ENCODE assay signal across 1 cellular context in the genomic region with DNA sequence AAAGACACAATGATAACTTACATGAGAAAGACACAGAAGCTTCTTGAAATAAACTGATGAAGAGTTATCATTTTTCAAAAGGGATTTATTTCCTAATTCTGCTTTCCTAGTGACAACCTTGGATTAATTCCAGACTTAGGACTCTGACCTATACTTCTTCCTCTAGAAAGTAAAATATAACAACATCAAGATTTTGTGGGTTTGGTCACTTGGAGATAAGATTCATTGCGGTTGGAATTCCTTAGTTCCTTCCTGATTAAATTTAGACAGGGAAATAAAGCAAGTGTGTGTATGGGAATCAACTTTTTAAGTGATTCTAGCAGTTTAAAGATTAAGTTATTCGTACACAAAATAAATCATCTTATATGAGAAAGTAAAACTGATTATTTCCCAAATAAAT.
TF ChIP-seq lines count a peak whose summit lies in the region.

No MANE protein-coding gene starts in this region.

TF ChIP-seq in GM12878, 131 proteins besides CTCF, POLR2A, EP300 and RAD21 (continued from another document):
- TF ChIP-seq, protein P1, sequence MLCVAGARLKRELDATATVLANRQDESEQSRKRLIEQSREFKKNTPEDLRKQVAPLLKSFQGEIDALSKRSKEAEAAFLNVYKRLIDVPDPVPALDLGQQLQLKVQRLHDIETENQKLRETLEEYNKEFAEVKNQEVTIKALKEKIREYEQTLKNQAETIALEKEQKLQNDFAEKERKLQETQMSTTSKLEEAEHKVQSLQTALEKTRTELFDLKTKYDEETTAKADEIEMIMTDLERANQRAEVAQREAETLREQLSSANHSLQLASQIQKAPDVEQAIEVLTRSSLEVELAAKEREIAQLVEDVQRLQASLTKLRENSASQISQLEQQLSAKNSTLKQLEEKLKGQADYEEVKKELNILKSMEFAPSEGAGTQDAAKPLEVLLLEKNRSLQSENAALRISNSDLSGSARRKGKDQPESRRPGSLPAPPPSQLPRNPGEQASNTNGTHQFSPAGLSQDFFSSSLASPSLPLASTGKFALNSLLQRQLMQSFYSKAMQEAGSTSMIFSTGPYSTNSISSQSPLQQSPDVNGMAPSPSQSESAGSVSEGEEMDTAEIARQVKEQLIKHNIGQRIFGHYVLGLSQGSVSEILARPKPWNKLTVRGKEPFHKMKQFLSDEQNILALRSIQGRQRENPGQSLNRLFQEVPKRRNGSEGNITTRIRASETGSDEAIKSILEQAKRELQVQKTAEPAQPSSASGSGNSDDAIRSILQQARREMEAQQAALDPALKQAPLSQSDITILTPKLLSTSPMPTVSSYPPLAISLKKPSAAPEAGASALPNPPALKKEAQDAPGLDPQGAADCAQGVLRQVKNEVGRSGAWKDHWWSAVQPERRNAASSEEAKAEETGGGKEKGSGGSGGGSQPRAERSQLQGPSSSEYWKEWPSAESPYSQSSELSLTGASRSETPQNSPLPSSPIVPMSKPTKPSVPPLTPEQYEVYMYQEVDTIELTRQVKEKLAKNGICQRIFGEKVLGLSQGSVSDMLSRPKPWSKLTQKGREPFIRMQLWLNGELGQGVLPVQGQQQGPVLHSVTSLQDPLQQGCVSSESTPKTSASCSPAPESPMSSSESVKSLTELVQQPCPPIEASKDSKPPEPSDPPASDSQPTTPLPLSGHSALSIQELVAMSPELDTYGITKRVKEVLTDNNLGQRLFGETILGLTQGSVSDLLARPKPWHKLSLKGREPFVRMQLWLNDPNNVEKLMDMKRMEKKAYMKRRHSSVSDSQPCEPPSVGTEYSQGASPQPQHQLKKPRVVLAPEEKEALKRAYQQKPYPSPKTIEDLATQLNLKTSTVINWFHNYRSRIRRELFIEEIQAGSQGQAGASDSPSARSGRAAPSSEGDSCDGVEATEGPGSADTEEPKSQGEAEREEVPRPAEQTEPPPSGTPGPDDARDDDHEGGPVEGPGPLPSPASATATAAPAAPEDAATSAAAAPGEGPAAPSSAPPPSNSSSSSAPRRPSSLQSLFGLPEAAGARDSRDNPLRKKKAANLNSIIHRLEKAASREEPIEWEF (IDR thresholded peaks at IDR 0.05; ENCODE audit: insufficient replicate concordance, low read depth, low read length) = no peak
- TF ChIP-seq, protein P2, sequence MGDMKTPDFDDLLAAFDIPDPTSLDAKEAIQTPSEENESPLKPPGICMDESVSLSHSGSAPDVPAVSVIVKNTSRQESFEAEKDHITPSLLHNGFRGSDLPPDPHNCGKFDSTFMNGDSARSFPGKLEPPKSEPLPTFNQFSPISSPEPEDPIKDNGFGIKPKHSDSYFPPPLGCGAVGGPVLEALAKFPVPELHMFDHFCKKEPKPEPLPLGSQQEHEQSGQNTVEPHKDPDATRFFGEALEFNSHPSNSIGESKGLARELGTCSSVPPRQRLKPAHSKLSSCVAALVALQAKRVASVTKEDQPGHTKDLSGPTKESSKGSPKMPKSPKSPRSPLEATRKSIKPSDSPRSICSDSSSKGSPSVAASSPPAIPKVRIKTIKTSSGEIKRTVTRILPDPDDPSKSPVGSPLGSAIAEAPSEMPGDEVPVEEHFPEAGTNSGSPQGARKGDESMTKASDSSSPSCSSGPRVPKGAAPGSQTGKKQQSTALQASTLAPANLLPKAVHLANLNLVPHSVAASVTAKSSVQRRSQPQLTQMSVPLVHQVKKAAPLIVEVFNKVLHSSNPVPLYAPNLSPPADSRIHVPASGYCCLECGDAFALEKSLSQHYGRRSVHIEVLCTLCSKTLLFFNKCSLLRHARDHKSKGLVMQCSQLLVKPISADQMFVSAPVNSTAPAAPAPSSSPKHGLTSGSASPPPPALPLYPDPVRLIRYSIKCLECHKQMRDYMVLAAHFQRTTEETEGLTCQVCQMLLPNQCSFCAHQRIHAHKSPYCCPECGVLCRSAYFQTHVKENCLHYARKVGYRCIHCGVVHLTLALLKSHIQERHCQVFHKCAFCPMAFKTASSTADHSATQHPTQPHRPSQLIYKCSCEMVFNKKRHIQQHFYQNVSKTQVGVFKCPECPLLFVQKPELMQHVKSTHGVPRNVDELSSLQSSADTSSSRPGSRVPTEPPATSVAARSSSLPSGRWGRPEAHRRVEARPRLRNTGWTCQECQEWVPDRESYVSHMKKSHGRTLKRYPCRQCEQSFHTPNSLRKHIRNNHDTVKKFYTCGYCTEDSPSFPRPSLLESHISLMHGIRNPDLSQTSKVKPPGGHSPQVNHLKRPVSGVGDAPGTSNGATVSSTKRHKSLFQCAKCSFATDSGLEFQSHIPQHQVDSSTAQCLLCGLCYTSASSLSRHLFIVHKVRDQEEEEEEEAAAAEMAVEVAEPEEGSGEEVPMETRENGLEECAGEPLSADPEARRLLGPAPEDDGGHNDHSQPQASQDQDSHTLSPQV (IDR thresholded peaks at IDR 0.05) = no peak
